Comparison of ENCODE assay signal across 13 cellular contexts in genomic region chr18:47755102-47755456, GRCh38.
"Had no signal": no experiment of that assay in that cellular context is flagged by ENCODE, and none has a peak within 500 bp of the region (broad histone marks: within the 10 kb centered on the region; RNA-seq: fewer than 3 reads in every experiment).

No MANE protein-coding gene starts in this region.

- H3K36me3 ChIP-seq: adrenal gland, esophagus squamous epithelium, gastroesophageal sphincter, WERI-Rb-1 had no signal

- H3K27ac ChIP-seq: adrenal gland, body of pancreas, esophagus squamous epithelium, gastroesophageal sphincter, WERI-Rb-1 had no signal

- ATAC-seq: activated CD4-positive, CD25-positive, alpha-beta regulatory T cell treated with anti-CD3 and anti-CD28 coated beads, Interleukin-2, amount 50 U/mL, for 24 hours; activated naive CD8-positive, alpha-beta T cell treated with anti-CD3 and anti-CD28 coated beads, Interleukin-2, amount 50 U/mL, for 24 hours; body of pancreas; gastroesophageal sphincter had no signal

- H3K4me3 ChIP-seq: adrenal gland, body of pancreas, esophagus squamous epithelium, gastroesophageal sphincter had no signal

- H3K4me1 ChIP-seq: adrenal gland, body of pancreas, esophagus squamous epithelium, gastroesophageal sphincter had no signal

- H3K9me3 ChIP-seq: adrenal gland, body of pancreas had no signal

- DNase-seq: activated B cell treated with CpG ODN at 0.5 μM for 24 hours, activated T-cell treated with anti-CD3 and anti-CD28 coated beads for 4 hours, aorta, cortex of kidney, esophagus squamous epithelium, foreskin melanocyte, T1000 had no signal

- H3K27me3 ChIP-seq: adrenal gland, body of pancreas had no signal
